In genomic region chr4:151604238-151604637, GRCh38 we compare ENCODE assay signal across 12 cellular contexts.
A peak's percentile ranks its signal among the peaks of the same experiment; 100 is the strongest.
DNase-seq lines count a peak whose midpoint lies in the region; ATAC-seq and TF ChIP-seq lines count a peak whose summit lies in the region.
"Had no signal": no experiment of that assay in that cellular context is flagged by ENCODE, and none has a peak within 500 bp of the region (broad histone marks: within the 10 kb centered on the region; RNA-seq: fewer than 3 reads in every experiment).

No MANE protein-coding gene starts in this region.

- no peaks in the 10 kb centered on the region for H3K36me3 Mint-ChIP-seq in stimulated activated naive B cell treated with anti-CD40 and anti-IgM and Interleukin-4, amounts not matched to agents 10 μg/mL and 1 μg/mL and 100 μg/mL, for 72 hours
- H3K36me3 Mint-ChIP-seq in activated naive CD4-positive, alpha-beta T cell treated with anti-CD3 and anti-CD28 coated beads for 36 hours (ENCODE audit: low read depth): no peaks in the 10 kb centered on the region

- no peaks in the 10 kb centered on the region for H3K9me3 ChIP-seq in Loucy (ENCODE audit: insufficient read depth, low read depth, low read length)
- no peaks in the 10 kb centered on the region for H3K9me3 ChIP-seq in mammary epithelial cell (replicated peaks; ENCODE audit: insufficient read depth, low read length)
- H3K9me3 ChIP-seq: HAP-1, SJCRH30 had no signal

- H3K9me2 ChIP-seq in Loucy (replicated peaks; ENCODE audit: low read depth, low read length): no peaks in the 10 kb centered on the region

- peaks cover 4 to 9% of the 10 kb centered on the region in 2 donors for H3K27me3 Mint-ChIP-seq in stimulated activated naive B cell treated with anti-CD40 and anti-IgM and Interleukin-4, amounts not matched to agents 10 μg/mL and 1 μg/mL and 100 μg/mL, for 72 hours
- H3K27me3 Mint-ChIP-seq in activated naive CD4-positive, alpha-beta T cell treated with anti-CD3 and anti-CD28 coated beads for 36 hours (ENCODE audit: low read depth): no peaks in the 10 kb centered on the region

- no peak overlapping the region for H3K27ac Mint-ChIP-seq in stimulated activated naive B cell treated with anti-CD40 and anti-IgM and Interleukin-4, amounts not matched to agents 10 μg/mL and 1 μg/mL and 100 μg/mL, for 72 hours
- no peak overlapping the region for H3K27ac Mint-ChIP-seq in activated naive CD4-positive, alpha-beta T cell treated with anti-CD3 and anti-CD28 coated beads for 36 hours
- H3K27ac Mint-ChIP-seq: dendritic cell treated with granulocyte-macrophage colony-stimulating factor and Interleukin-4, amounts not matched to agents 40 ng/mL and 50 ng/mL, for 4 days had no signal

- H3K36me3 ChIP-seq in Loucy (ENCODE audit: insufficient read depth, low read length) (no peaks in the 10 kb centered on the region), mammary epithelial cell (ENCODE audit: insufficient read depth, low read length) (no peaks in the 10 kb centered on the region)
- H3K36me3 ChIP-seq: HAP-1, SJCRH30 had no signal

- no peak overlapping the region for H3K4me3 Mint-ChIP-seq in stimulated activated naive B cell treated with anti-CD40 and anti-IgM and Interleukin-4, amounts not matched to agents 10 μg/mL and 1 μg/mL and 100 μg/mL, for 72 hours
- H3K4me3 Mint-ChIP-seq in activated naive CD4-positive, alpha-beta T cell treated with anti-CD3 and anti-CD28 coated beads for 36 hours: no peak overlapping the region
- H3K4me3 Mint-ChIP-seq: dendritic cell treated with granulocyte-macrophage colony-stimulating factor and Interleukin-4, amounts not matched to agents 40 ng/mL and 50 ng/mL, for 4 days had no signal

- peak; percentile 67 for TF ChIP-seq CTCF in Loucy (conservative IDR thresholded peaks at IDR 0.05; ENCODE audit: low read length)
- TF ChIP-seq CTCF in mammary epithelial cell (conservative IDR thresholded peaks at IDR 0.05 in 1 of 2, IDR thresholded peaks at IDR 0.05 in 1 of 2; ENCODE audit: extremely low read depth in 1 of 2, insufficient read depth in 1 of 2, low read depth in 1 of 2, low read length in 2 of 2): peak; percentile 43 to 48

- in situ Hi-C loops in mammary epithelial cell (cut with MboI; ENCODE audit: low sequenced_read_pairs in 2 of 2): loop anchor here in 1 of 2 donors (25.0 kb wide), 1 partner anchor 492 kb away; no protein-coding TSS in a partner anchor

- dilution Hi-C loops in mammary epithelial cell (cut with HindIII; ENCODE audit: low sequenced_read_pairs): no loop called here

- 54% methylated on average over 5 of the region's 5 CpGs for WGBS in mammary epithelial cell (ENCODE audit: low coverage, missing lambda C conversion rate)

- H3K27me3 ChIP-seq in Loucy (ENCODE audit: insufficient read depth, low read length, poor library complexity, severe bottlenecking) (no peaks in the 10 kb centered on the region), mammary epithelial cell (ENCODE audit: insufficient read depth, low read length) (no peaks in the 10 kb centered on the region)
- H3K27me3 ChIP-seq: SJCRH30 had no signal

- CTCF ChIA-PET in mammary epithelial cell (lab: Charles Lee; ENCODE audit: low non-redundant PET): interaction anchor here (0.5 to 0.9 kb wide), 7 partner anchors 41 to 805 kb away, joined by 3 to 6 read pairs (median 4); no protein-coding TSS in a partner anchor
- CTCF ChIA-PET in activated naive CD4-positive, alpha-beta T cell treated with anti-CD3 and anti-CD28 coated beads for 36 hours (lab: Charles Lee): interaction anchor here (0.6 to 1.7 kb wide), 4 partner anchors 16 to 1589 kb away, joined by 3 to 7 read pairs (median 3); no protein-coding TSS in a partner anchor

- H3K27ac ChIP-seq in mammary epithelial cell (ENCODE audit: insufficient read depth, low read depth, low read length): no peak overlapping the region
- H3K27ac ChIP-seq: SJCRH30 had no signal

- H3K4me2 ChIP-seq in Loucy (ENCODE audit: low read depth, low read length, poor library complexity, severe bottlenecking): no peak overlapping the region
- H3K4me2 ChIP-seq in mammary epithelial cell (ENCODE audit: insufficient read depth, low read depth, low read length): no peak overlapping the region

- no peaks in the 10 kb centered on the region for H3F3A ChIP-seq in Loucy (ENCODE audit: low read depth)

- H3K4me1 ChIP-seq in Loucy (ENCODE audit: insufficient read depth, low read length, poor library complexity, severe bottlenecking) (no peaks in the 10 kb centered on the region), mammary epithelial cell (ENCODE audit: insufficient read depth, low read length) (peaks cover 9% of the 10 kb centered on the region)
- H3K4me1 ChIP-seq: HAP-1, SJCRH30 had no signal

- H3K79me2 ChIP-seq in Loucy (ENCODE audit: insufficient read depth, low read length) (no peaks in the 10 kb centered on the region), mammary epithelial cell (ENCODE audit: insufficient read depth, low read length) (no peaks in the 10 kb centered on the region)

- no TSS peak for BruUV-seq in mammary epithelial cell (replicated peaks; lab: Mats Ljungman, UMichigan)

- DNase-seq in EH (ENCODE audit: low read depth): peak; percentile 46
- no peak for DNase-seq in mammary epithelial cell
- peak; percentile 42 for DNase-seq in myocyte (ENCODE audit: low read depth)
- no peak for DNase-seq in stimulated activated CD4-positive, alpha-beta T cell treated with anti-CD3 and anti-CD28 coated beads, Interleukin-1b, Interleukin-23, amount 100 ng/mL, for 48 hours
- DNase-seq in stimulated activated naive B cell treated with anti-CD40 and anti-IgM and Interleukin-4, amounts not matched to agents 10 μg/mL and 1 μg/mL and 100 μg/mL, for 72 hours: no peak
- no peak for DNase-seq in activated naive CD4-positive, alpha-beta T cell treated with anti-CD3 and anti-CD28 coated beads for 36 hours
- DNase-seq: stimulated activated CD4-positive, alpha-beta T cell treated with anti-CD3 and anti-CD28 coated beads, Interleukin-4, amount 100 ng/mL, for 1 hour had no signal

- H4K20me1 ChIP-seq in Loucy (ENCODE audit: insufficient read depth, low read length, poor library complexity, severe bottlenecking) (no peaks in the 10 kb centered on the region), mammary epithelial cell (ENCODE audit: insufficient read depth, low read length) (no peaks in the 10 kb centered on the region)

- 0 out of 2 replicates have a peak overlapping the region, but pooled peaks have one; percentile 1 for H2AFZ ChIP-seq in Loucy (ENCODE audit: low read length)
- no peak overlapping the region for H2AFZ ChIP-seq in mammary epithelial cell (ENCODE audit: low read depth, low read length)

- intact Hi-C loops in mammary epithelial cell (cut with micrococcal nuclease): loop anchor here (1.0 to 5.0 kb wide), 4 partner anchors 73 to 487 kb away; partner anchors contain the start of gene PRSS48
- intact Hi-C loops in activated naive CD4-positive, alpha-beta T cell treated with anti-CD3 and anti-CD28 coated beads for 36 hours (cut with micrococcal nuclease): loop anchor here (1.0 to 2.0 kb wide), 4 partner anchors 195 to 487 kb away; partner anchors contain the start of genes FHIP1A and PRSS48

- H3K9me3 Mint-ChIP-seq in stimulated activated naive B cell treated with anti-CD40 and anti-IgM and Interleukin-4, amounts not matched to agents 10 μg/mL and 1 μg/mL and 100 μg/mL, for 72 hours: no peaks in the 10 kb centered on the region
- H3K9me3 Mint-ChIP-seq in activated naive CD4-positive, alpha-beta T cell treated with anti-CD3 and anti-CD28 coated beads for 36 hours: no peaks in the 10 kb centered on the region
- H3K9me3 Mint-ChIP-seq: dendritic cell treated with granulocyte-macrophage colony-stimulating factor and Interleukin-4, amounts not matched to agents 40 ng/mL and 50 ng/mL, for 4 days had no signal

- H3K4me1 Mint-ChIP-seq in stimulated activated naive B cell treated with anti-CD40 and anti-IgM and Interleukin-4, amounts not matched to agents 10 μg/mL and 1 μg/mL and 100 μg/mL, for 72 hours: peaks cover 0 to 1% of the 10 kb centered on the region in 2 donors
- H3K4me1 Mint-ChIP-seq in activated naive CD4-positive, alpha-beta T cell treated with anti-CD3 and anti-CD28 coated beads for 36 hours (ENCODE audit: low read depth): no peaks in the 10 kb centered on the region

- ATAC-seq in stimulated activated naive B cell treated with anti-CD40 and anti-IgM and Interleukin-4, amounts not matched to agents 10 μg/mL and 1 μg/mL and 100 μg/mL, for 72 hours (replicated peaks): no peak
- ATAC-seq in HG03432 (IDR thresholded peaks at IDR 0.05; ENCODE audit: unreplicated experiment): no peak

- no peak overlapping the region for H3K4me3 ChIP-seq in Loucy (ENCODE audit: low read length, poor library complexity, severe bottlenecking)
- no peak overlapping the region for H3K4me3 ChIP-seq in mammary epithelial cell (replicated peaks in 1 of 3; ENCODE audit: insufficient read depth in 1 of 3, low read depth in 2 of 3, low read length in 3 of 3)
- H3K4me3 ChIP-seq: HAP-1, SJCRH30 had no signal

- H3K9ac ChIP-seq in Loucy (ENCODE audit: low read depth, low read length, poor library complexity, severe bottlenecking) (no peak overlapping the region), mammary epithelial cell (ENCODE audit: insufficient read depth, low read length) (no peak overlapping the region)

Comparison
In these comparisons a context has a peak if more than half of its experiments do, and no peak if none do; other contexts are left out.
1. DNase-seq: peak in EH (single experiment) and myocyte (single experiment); none in mammary epithelial cell (single experiment), stimulated activated CD4-positive, alpha-beta T cell treated with anti-CD3 and anti-CD28 coated beads, Interleukin-1b, Interleukin-23, amount 100 ng/mL, for 48 hours (single experiment), stimulated activated naive B cell treated with anti-CD40 and anti-IgM and Interleukin-4, amounts not matched to agents 10 μg/mL and 1 μg/mL and 100 μg/mL, for 72 hours (single experiment) and activated naive CD4-positive, alpha-beta T cell treated with anti-CD3 and anti-CD28 coated beads for 36 hours (single experiment).